18 cellular contexts compared by ENCODE assay signal in genomic region chr12:28498850-28499249, GRCh38.
A peak's percentile ranks its signal among the peaks of the same experiment; 100 is the strongest.
DNase-seq lines count a peak whose midpoint lies in the region; ATAC-seq, FAIRE-seq and TF ChIP-seq lines count a peak whose summit lies in the region.
"Had no signal": no experiment of that assay in that cellular context is flagged by ENCODE, and none has a peak within 500 bp of the region (broad histone marks: within the 10 kb centered on the region; RNA-seq: fewer than 3 reads in every experiment).

No MANE protein-coding gene starts in this region.

- intact Hi-C loops in sciatic nerve (cut with DNase I), result no loop called here

- no peak for DNase-seq in activated naive CD8-positive, alpha-beta T cell treated with anti-CD3 and anti-CD28 coated beads for 36 hours
- no peak for DNase-seq in activated naive CD8-positive, alpha-beta T cell treated with anti-CD3 and anti-CD28 coated beads, Interleukin-2, amount 50 U/mL, for 24 hours
- DNase-seq in astrocyte (ENCODE audit: low read depth), result peak; percentile 59
- DNase-seq in small intestine, result peak; percentile 33
- DNase-seq in effector CD4-positive, alpha-beta T cell, result no peak
- DNase-seq in sciatic nerve (ENCODE audit: low spot score), result no peak
- no peak for DNase-seq in middle frontal gyrus (ENCODE audit: extremely low spot score, low spot score)
- DNase-seq: CD8-positive, alpha-beta memory T cell; EL; GF-D8; NCI-H1694; NCI-H2081 treated with DMSO at 0.1 percent for 48 hours; NCI-H2171 treated with DMSO at 0.1 percent for 48 hours; NCI-H524 treated with DMSO at 0.1 percent for 48 hours had no signal

- H3K9me3 ChIP-seq in astrocyte (ENCODE audit: insufficient read depth, low read depth, low read length), result no peaks in the 10 kb centered on the region
- no peaks in the 10 kb centered on the region for H3K9me3 ChIP-seq in small intestine (ENCODE audit: control insufficient read depth, low read depth)

- H3K4me2 ChIP-seq in astrocyte (ENCODE audit: low read length), result no peak overlapping the region

- H3K27me3 ChIP-seq in astrocyte (ENCODE audit: insufficient read depth, low read length) (no peaks in the 10 kb centered on the region), small intestine (ENCODE audit: control insufficient read depth in 2 of 2, insufficient read depth in 2 of 2, low read length in 2 of 2) (no peaks in the 10 kb centered on the region)

- H3K4me3 ChIP-seq in astrocyte (ENCODE audit: insufficient read depth, low read depth, low read length), result no peak overlapping the region
- no peak overlapping the region for H3K4me3 ChIP-seq in small intestine (ENCODE audit: low read depth in 1 of 2, low read length in 2 of 2)

- WGBS in small intestine, 3 donors, result 14 to 65% (median 41%) methylated on average over 1 of the region's 1 CpG

- no peaks in the 10 kb centered on the region for H4K20me1 ChIP-seq in astrocyte (ENCODE audit: insufficient read depth, low read length)

- no peak overlapping the region for H2AFZ ChIP-seq in astrocyte (ENCODE audit: low read depth, low read length)

- peaks cover 9% of the 10 kb centered on the region for H3K9me3 Mint-ChIP-seq in activated naive CD8-positive, alpha-beta T cell treated with anti-CD3 and anti-CD28 coated beads for 36 hours
- peaks cover 7% of the 10 kb centered on the region for H3K9me3 Mint-ChIP-seq in activated naive CD8-positive, alpha-beta T cell treated with anti-CD3 and anti-CD28 coated beads, Interleukin-2, amount 50 U/mL, for 24 hours
- peaks cover 5% of the 10 kb centered on the region for H3K9me3 Mint-ChIP-seq in astrocyte (ENCODE audit: unreplicated experiment)

- peaks cover 22% of the 10 kb centered on the region for H3K4me1 Mint-ChIP-seq in activated naive CD8-positive, alpha-beta T cell treated with anti-CD3 and anti-CD28 coated beads for 36 hours
- peaks cover 22% of the 10 kb centered on the region for H3K4me1 Mint-ChIP-seq in activated naive CD8-positive, alpha-beta T cell treated with anti-CD3 and anti-CD28 coated beads, Interleukin-2, amount 50 U/mL, for 24 hours
- peaks cover 6% of the 10 kb centered on the region for H3K4me1 Mint-ChIP-seq in astrocyte (ENCODE audit: low read depth, unreplicated experiment)

- H3K9ac ChIP-seq in astrocyte (ENCODE audit: low read length), result no peak overlapping the region

- no peaks in the 10 kb centered on the region for H3K79me2 ChIP-seq in astrocyte (ENCODE audit: insufficient read depth, low read length)

- H3K36me3 Mint-ChIP-seq in activated naive CD8-positive, alpha-beta T cell treated with anti-CD3 and anti-CD28 coated beads for 36 hours, result peaks cover 37% of the 10 kb centered on the region
- peaks cover 25% of the 10 kb centered on the region for H3K36me3 Mint-ChIP-seq in activated naive CD8-positive, alpha-beta T cell treated with anti-CD3 and anti-CD28 coated beads, Interleukin-2, amount 50 U/mL, for 24 hours (ENCODE audit: low read depth)
- peaks cover 1% of the 10 kb centered on the region for H3K36me3 Mint-ChIP-seq in astrocyte (ENCODE audit: low read depth, unreplicated experiment)

- H3K4me1 ChIP-seq in astrocyte (ENCODE audit: insufficient read depth, low read length) (peaks cover 9% of the 10 kb centered on the region), small intestine (ENCODE audit: control insufficient read depth in 2 of 2, insufficient read depth in 1 of 2, low read depth in 1 of 2, low read length in 1 of 2) (peaks cover 0 to 2% of the 10 kb centered on the region in 2 donors)

- FAIRE-seq in astrocyte (lab: Jason Lieb, UNC) (peak; percentile 20), islet of Langerhans (lab: Jason Lieb, UNC) (peak; percentile 93), small intestine (lab: Jason Lieb, UNC) (peak; percentile 73)

- ATAC-seq in activated naive CD8-positive, alpha-beta T cell treated with anti-CD3 and anti-CD28 coated beads, Interleukin-2, amount 50 U/mL, for 24 hours, result no peak
- ATAC-seq in sciatic nerve, result no peak
- ATAC-seq: Right ventricle myocardium inferior had no signal

- no peaks in the 10 kb centered on the region for H3K27me3 Mint-ChIP-seq in activated naive CD8-positive, alpha-beta T cell treated with anti-CD3 and anti-CD28 coated beads for 36 hours
- H3K27me3 Mint-ChIP-seq in activated naive CD8-positive, alpha-beta T cell treated with anti-CD3 and anti-CD28 coated beads, Interleukin-2, amount 50 U/mL, for 24 hours, result no peaks in the 10 kb centered on the region
- H3K27me3 Mint-ChIP-seq in astrocyte (ENCODE audit: low read depth, unreplicated experiment), result no peaks in the 10 kb centered on the region
- H3K27me3 Mint-ChIP-seq: CD8-positive, alpha-beta memory T cell; IgD-negative memory B cell had no signal

- H3K27ac Mint-ChIP-seq in activated naive CD8-positive, alpha-beta T cell treated with anti-CD3 and anti-CD28 coated beads for 36 hours, result peak overlapping the region; percentile 93
- no peak overlapping the region for H3K27ac Mint-ChIP-seq in activated naive CD8-positive, alpha-beta T cell treated with anti-CD3 and anti-CD28 coated beads, Interleukin-2, amount 50 U/mL, for 24 hours
- H3K27ac Mint-ChIP-seq in astrocyte (ENCODE audit: unreplicated experiment), result no peak overlapping the region
- H3K27ac Mint-ChIP-seq: CD8-positive, alpha-beta memory T cell; IgD-negative memory B cell had no signal

- TF ChIP-seq CTCF in astrocyte (IDR thresholded peaks at IDR 0.05; ENCODE audit: insufficient read depth, low read depth, low read length), result no peak

- no peak overlapping the region for H3K27ac ChIP-seq in astrocyte (ENCODE audit: low read depth, low read length)
- no peak overlapping the region for H3K27ac ChIP-seq in small intestine (ENCODE audit: low read depth in 1 of 2, low read length in 1 of 2)
- H3K27ac ChIP-seq: C4-2B had no signal

- no peaks in the 10 kb centered on the region for H3K36me3 ChIP-seq in astrocyte (ENCODE audit: insufficient read depth, low read length)
- H3K36me3 ChIP-seq in small intestine (ENCODE audit: control insufficient read depth in 2 of 2, insufficient read depth in 2 of 2, low read length in 2 of 2), result no peaks in the 10 kb centered on the region

- H3K4me3 Mint-ChIP-seq in activated naive CD8-positive, alpha-beta T cell treated with anti-CD3 and anti-CD28 coated beads for 36 hours, result no peak overlapping the region
- no peak overlapping the region for H3K4me3 Mint-ChIP-seq in activated naive CD8-positive, alpha-beta T cell treated with anti-CD3 and anti-CD28 coated beads, Interleukin-2, amount 50 U/mL, for 24 hours
- no peak overlapping the region for H3K4me3 Mint-ChIP-seq in astrocyte (ENCODE audit: unreplicated experiment)
- H3K4me3 Mint-ChIP-seq: CD8-positive, alpha-beta memory T cell; IgD-negative memory B cell had no signal

Comparison
In these comparisons a context has a peak if more than half of its experiments do, and no peak if none do; other contexts are left out.
1. DNase-seq: peak in astrocyte (single experiment) and small intestine (single experiment); none in activated naive CD8-positive, alpha-beta T cell treated with anti-CD3 and anti-CD28 coated beads for 36 hours (single experiment), activated naive CD8-positive, alpha-beta T cell treated with anti-CD3 and anti-CD28 coated beads, Interleukin-2, amount 50 U/mL, for 24 hours (single experiment), effector CD4-positive, alpha-beta T cell (single experiment), sciatic nerve (single experiment) and middle frontal gyrus (single experiment).